ENCODE assay signal across 1 cellular context in the genomic region with DNA sequence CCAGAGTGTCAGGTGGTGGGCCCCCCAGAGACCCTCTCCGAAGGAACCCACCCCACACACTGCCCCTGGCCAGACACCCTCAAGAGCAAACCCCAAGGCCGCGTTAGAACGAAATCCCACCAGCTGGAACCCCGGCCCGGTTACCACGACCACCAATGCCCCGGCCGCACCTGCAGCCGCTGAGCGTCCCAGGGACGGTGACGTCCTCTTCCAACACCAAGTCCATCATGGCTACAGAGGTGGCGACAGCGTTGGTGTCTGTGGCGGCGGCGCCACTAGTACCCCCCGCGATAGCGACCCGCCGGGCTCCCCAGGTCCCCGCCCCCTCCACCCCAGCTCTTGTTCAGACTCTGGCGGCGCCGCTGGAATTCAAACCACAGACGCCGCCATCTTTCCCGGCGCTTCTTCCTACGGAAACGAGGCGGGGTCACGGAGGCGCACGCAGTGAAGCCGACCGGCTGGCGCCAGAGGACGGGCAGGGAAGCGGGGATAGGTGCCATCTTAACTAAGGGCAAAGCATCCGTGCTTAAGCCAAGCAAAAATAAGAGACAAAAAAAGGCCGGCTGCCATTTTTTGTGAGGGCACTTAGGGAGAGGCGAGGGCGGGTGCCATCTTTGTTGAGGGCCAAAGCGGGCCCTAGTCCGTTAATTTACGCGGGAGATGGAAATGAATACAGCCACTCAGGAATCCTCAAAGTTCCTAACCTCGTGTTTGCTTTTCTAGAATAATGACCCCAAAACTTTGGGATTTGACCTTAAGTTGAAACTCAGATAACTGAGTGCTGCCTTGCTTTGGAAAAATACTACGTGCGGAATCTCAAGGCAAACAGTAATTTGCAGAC.
TF ChIP-seq lines count a peak whose summit lies in the region.

A gene (minus strand): TSS at position 418 of the 841 bp plus-strand sequence. CDS start 189 bp downstream, at position 229.

TF ChIP-seq in A549, 52 proteins besides CTCF, POLR2A, EP300 and RAD21 (continued from another document):
- TF ChIP-seq, protein P1, sequence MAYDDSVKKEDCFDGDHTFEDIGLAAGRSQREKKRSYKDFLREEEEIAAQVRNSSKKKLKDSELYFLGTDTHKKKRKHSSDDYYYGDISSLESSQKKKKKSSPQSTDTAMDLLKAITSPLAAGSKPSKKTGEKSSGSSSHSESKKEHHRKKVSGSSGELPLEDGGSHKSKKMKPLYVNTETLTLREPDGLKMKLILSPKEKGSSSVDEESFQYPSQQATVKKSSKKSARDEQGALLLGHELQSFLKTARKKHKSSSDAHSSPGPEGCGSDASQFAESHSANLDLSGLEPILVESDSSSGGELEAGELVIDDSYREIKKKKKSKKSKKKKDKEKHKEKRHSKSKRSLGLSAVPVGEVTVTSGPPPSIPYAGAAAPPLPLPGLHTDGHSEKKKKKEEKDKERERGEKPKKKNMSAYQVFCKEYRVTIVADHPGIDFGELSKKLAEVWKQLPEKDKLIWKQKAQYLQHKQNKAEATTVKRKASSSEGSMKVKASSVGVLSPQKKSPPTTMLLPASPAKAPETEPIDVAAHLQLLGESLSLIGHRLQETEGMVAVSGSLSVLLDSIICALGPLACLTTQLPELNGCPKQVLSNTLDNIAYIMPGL (CRISPR knock-in tag; IDR thresholded peaks at IDR 0.05; ENCODE audit: borderline replicate concordance) = no peak
- TF ChIP-seq CEBPB (IDR thresholded peaks at IDR 0.05) (no peak), EHMT2 (IDR thresholded peaks at IDR 0.05; ENCODE audit: low read depth) (peak; percentile 73; the same call in 1 of the 2 replicates), NPAS2 (CRISPR knock-in tag; IDR thresholded peaks at IDR 0.05; ENCODE audit: borderline replicate concordance) (peak; percentile 42; the same call in 1 of the 2 replicates), SMC3 (IDR thresholded peaks at IDR 0.05) (no peak), JUN (IDR thresholded peaks at IDR 0.05) (peak; percentile 33 to 75; a peak in 3 of 5 replicates), ZNF302 (CRISPR knock-in tag; IDR thresholded peaks at IDR 0.05) (peak; percentile 88), KDM5A (IDR thresholded peaks at IDR 0.05) (peak; percentile 69; the same call in 1 of the 2 replicates), HDAC2 (IDR thresholded peaks at IDR 0.05) (no peak), RCOR1 (IDR thresholded peaks at IDR 0.05; ENCODE audit: low read depth, low read length) (no peak), FOSL2 (IDR thresholded peaks at IDR 0.05) (no peak), FOSL2 (CRISPR knock-in tag; IDR thresholded peaks at IDR 0.05) (no peak), SREBF2 (IDR thresholded peaks at IDR 0.05) (no peak), CHD4 (IDR thresholded peaks at IDR 0.05; ENCODE audit: borderline replicate concordance) (no peak), TP53 (CRISPR knock-in tag; IDR thresholded peaks at IDR 0.05) (peak; percentile 74; the same call in 1 of the 2 replicates), HOXB5 (CRISPR knock-in tag; IDR thresholded peaks at IDR 0.05) (peak; percentile 89), RNF2 (IDR thresholded peaks at IDR 0.05; ENCODE audit: borderline replicate concordance, low read depth) (no peak), RFX5 (IDR thresholded peaks at IDR 0.05) (no peak), FOXS1 (CRISPR knock-in tag; IDR thresholded peaks at IDR 0.05) (no peak), ZSCAN20 (CRISPR knock-in tag; IDR thresholded peaks at IDR 0.05) (peak; percentile 82; the same call in 1 of the 2 replicates), FOSB (CRISPR knock-in tag; IDR thresholded peaks at IDR 0.05) (no peak), MAFK (IDR thresholded peaks at IDR 0.05; ENCODE audit: partially characterized antibody) (no peak), PHF8 (IDR thresholded peaks at IDR 0.05; ENCODE audit: borderline replicate concordance, low read depth) (peak; percentile 20; the same call in 1 of the 2 replicates), POLR2AphosphoS2 (conservative IDR thresholded peaks at IDR 0.05; ENCODE audit: low read length) (no peak), ZFP36 (IDR thresholded peaks at IDR 0.05; ENCODE audit: borderline replicate concordance, partially characterized antibody) (no peak), HEYL (CRISPR knock-in tag; IDR thresholded peaks at IDR 0.05) (peak; percentile 67; the same call in 1 of the 2 replicates), HOXA7 (CRISPR knock-in tag; IDR thresholded peaks at IDR 0.05) (peak; percentile 87; the same call in 1 of the 2 replicates), JUNB (IDR thresholded peaks at IDR 0.05) (no peak), MYC (IDR thresholded peaks at IDR 0.05; ENCODE audit: borderline replicate concordance, low read length) (no peak), ESRRA (IDR thresholded peaks at IDR 0.05; ENCODE audit: borderline replicate concordance, low read length) (no peak)
- TF ChIP-seq, protein P2, sequence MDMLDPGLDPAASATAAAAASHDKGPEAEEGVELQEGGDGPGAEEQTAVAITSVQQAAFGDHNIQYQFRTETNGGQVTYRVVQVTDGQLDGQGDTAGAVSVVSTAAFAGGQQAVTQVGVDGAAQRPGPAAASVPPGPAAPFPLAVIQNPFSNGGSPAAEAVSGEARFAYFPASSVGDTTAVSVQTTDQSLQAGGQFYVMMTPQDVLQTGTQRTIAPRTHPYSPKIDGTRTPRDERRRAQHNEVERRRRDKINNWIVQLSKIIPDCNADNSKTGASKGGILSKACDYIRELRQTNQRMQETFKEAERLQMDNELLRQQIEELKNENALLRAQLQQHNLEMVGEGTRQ (IDR thresholded peaks at IDR 0.05) = no peak
- TF ChIP-seq, protein P3, sequence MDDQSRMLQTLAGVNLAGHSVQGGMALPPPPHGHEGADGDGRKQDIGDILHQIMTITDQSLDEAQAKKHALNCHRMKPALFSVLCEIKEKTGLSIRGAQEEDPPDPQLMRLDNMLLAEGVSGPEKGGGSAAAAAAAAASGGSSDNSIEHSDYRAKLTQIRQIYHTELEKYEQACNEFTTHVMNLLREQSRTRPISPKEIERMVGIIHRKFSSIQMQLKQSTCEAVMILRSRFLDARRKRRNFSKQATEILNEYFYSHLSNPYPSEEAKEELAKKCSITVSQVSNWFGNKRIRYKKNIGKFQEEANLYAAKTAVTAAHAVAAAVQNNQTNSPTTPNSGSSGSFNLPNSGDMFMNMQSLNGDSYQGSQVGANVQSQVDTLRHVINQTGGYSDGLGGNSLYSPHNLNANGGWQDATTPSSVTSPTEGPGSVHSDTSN (IDR thresholded peaks at IDR 0.05) = 0 out of 2 replicates have a peak, but pooled peaks have one; percentile 49
